22 cellular contexts compared by ENCODE assay signal in genomic region chr12:65275627-65276026, GRCh38.
"Had no signal": no experiment of that assay in that cellular context is flagged by ENCODE, and none has a peak within 500 bp of the region (broad histone marks: within the 10 kb centered on the region; RNA-seq: fewer than 3 reads in every experiment).

No MANE protein-coding gene starts in this region.

- H3K9me3 ChIP-seq: esophagus muscularis mucosa, left ventricle myocardium inferior, lower lobe of right lung, neutrophil, right atrium auricular region, sigmoid colon, suprapubic skin, thyroid gland, upper lobe of left lung, uterus had no signal

- H3K27ac ChIP-seq: epithelial cell of prostate, esophagus muscularis mucosa, hepatocyte, left ventricle myocardium inferior, lower lobe of right lung, neutrophil, right atrium auricular region, sigmoid colon, skin epidermis, suprapubic skin, thyroid gland, upper lobe of left lung, uterus had no signal

- H3K4me3 ChIP-seq: esophagus muscularis mucosa, hepatocyte, left ventricle myocardium inferior, lower lobe of right lung, right atrium auricular region, sigmoid colon, skin epidermis, suprapubic skin, thyroid gland, upper lobe of left lung, uterus had no signal

- H3K36me3 ChIP-seq: esophagus muscularis mucosa, left ventricle myocardium inferior, lower lobe of right lung, neutrophil, right atrium auricular region, sigmoid colon, suprapubic skin, thyroid gland, upper lobe of left lung, uterus had no signal

- H3K36me3 Mint-ChIP-seq: naive B cell had no signal

- DNase-seq: effector memory CD4-positive, alpha-beta T cell; foreskin melanocyte; head of caudate nucleus; kidney; left cardiac atrium; left ventricle myocardium inferior; lower lobe of right lung; mesenchymal stem cell; naive B cell; nephron progenitor cell; sigmoid colon; stimulated activated naive CD4-positive, alpha-beta T cell; thyroid gland; upper lobe of left lung; uterus had no signal

- H3K9me3 Mint-ChIP-seq: naive B cell, nephron progenitor cell had no signal

- H2AFZ ChIP-seq: hepatocyte had no signal

- ATAC-seq: left cardiac atrium, lower lobe of right lung had no signal

- H3K4me2 ChIP-seq: hepatocyte had no signal

- H3K27ac Mint-ChIP-seq: naive B cell, nephron progenitor cell had no signal

- H3K27me3 ChIP-seq: esophagus muscularis mucosa, neutrophil, right atrium auricular region, sigmoid colon, thyroid gland, upper lobe of left lung, uterus had no signal

- H3K4me3 Mint-ChIP-seq: naive B cell, nephron progenitor cell had no signal
